ENCODE assay signal across 8 cellular contexts in genomic region chr15:40906101-40906946, GRCh38. TPM values are rescaled to one million over a fixed set of nuclear protein-coding genes. Genes with fewer than 3 reads are reported as not detected.
DNase-seq lines count a peak whose midpoint lies in the region; ATAC-seq and TF ChIP-seq lines count a peak whose summit lies in the region.

No MANE protein-coding gene starts in this region.

- peaks cover 9% of the 10 kb centered on the region for H3K36me3 Mint-ChIP-seq in activated CD8-positive, alpha-beta T cell treated with anti-CD3 and anti-CD28 coated beads for 36 hours (ENCODE audit: low read depth)

- DNase-seq in AG09309 (ENCODE audit: low read depth): peak; percentile 89
- peak; percentile 97 for DNase-seq in NCI-H69 (lab: John Stamatoyannopoulos, UW)
- peak; percentile 89 for DNase-seq in activated CD8-positive, alpha-beta T cell treated with anti-CD3 and anti-CD28 coated beads for 36 hours
- peak; percentile 63 for DNase-seq in effector CD4-positive, alpha-beta T cell
- peak; percentile 77 for DNase-seq in medulla oblongata (ENCODE audit: extremely low spot score)
- peak; percentile 63 to 83 (median 72) for DNase-seq in stimulated activated CD4-positive, alpha-beta T cell treated with anti-CD3 and anti-CD28 coated beads, TNF-alpha, amount 100 ng/mL, for 48 hours (ENCODE audit: low read depth in 3 of 3)

- POLR2A ChIA-PET in activated CD8-positive, alpha-beta T cell treated with anti-CD3 and anti-CD28 coated beads for 36 hours (lab: Charles Lee): interaction anchor here (0.8 to 2.9 kb wide), 8 partner anchors 12 to 279 kb away, joined by 3 to 11 read pairs (median 3); partner anchors contain the start of gene VPS18

- H3K4me3 ChIP-seq in AG09309 (ENCODE audit: control insufficient read depth, low read depth, low read length): peak overlapping the region; percentile 42

- peak; percentile 71 for TF ChIP-seq CTCF in AG09309 (IDR thresholded peaks at IDR 0.05; ENCODE audit: control insufficient read depth, insufficient read depth, low read depth, low read length, missing control alignments)
- TF ChIP-seq CTCF in activated CD8-positive, alpha-beta T cell treated with anti-CD3 and anti-CD28 coated beads for 36 hours (IDR thresholded peaks at IDR 0.05): peak; percentile 91

- intact Hi-C loops in activated CD8-positive, alpha-beta T cell treated with anti-CD3 and anti-CD28 coated beads for 36 hours (cut with micrococcal nuclease): loop anchor here (10.0 kb wide), 2 partner anchors 48 to 118 kb away; partner anchors contain the start of gene CHAC1

- H3K9me3 Mint-ChIP-seq in activated CD8-positive, alpha-beta T cell treated with anti-CD3 and anti-CD28 coated beads for 36 hours: no peaks in the 10 kb centered on the region

- H3K4me1 Mint-ChIP-seq in activated CD8-positive, alpha-beta T cell treated with anti-CD3 and anti-CD28 coated beads for 36 hours (ENCODE audit: low read depth): peaks cover 23% of the 10 kb centered on the region

- TF ChIP-seq POLR2A in GM19193 (IDR thresholded peaks at IDR 0.05; ENCODE audit: extremely low read depth, insufficient read depth, insufficient read length): peak; percentile 42

- H3K27ac Mint-ChIP-seq in activated CD8-positive, alpha-beta T cell treated with anti-CD3 and anti-CD28 coated beads for 36 hours: peak overlapping the region; percentile 85

- H3K4me3 Mint-ChIP-seq in activated CD8-positive, alpha-beta T cell treated with anti-CD3 and anti-CD28 coated beads for 36 hours: peak overlapping the region; percentile 74

- CTCF ChIA-PET in activated CD8-positive, alpha-beta T cell treated with anti-CD3 and anti-CD28 coated beads for 36 hours (lab: Charles Lee): interaction anchor here (0.6 to 9.4 kb wide), 34 partner anchors 10 to 340 kb away, joined by 3 to 133 read pairs (median 4); partner anchors contain the start of genes CHAC1, DLL4, DNAJC17 and RHOV

- no peaks in the 10 kb centered on the region for H3K27me3 Mint-ChIP-seq in activated CD8-positive, alpha-beta T cell treated with anti-CD3 and anti-CD28 coated beads for 36 hours

- peak; percentile 62 for ATAC-seq in HG03442 (IDR thresholded peaks at IDR 0.05; ENCODE audit: unreplicated experiment)
- peak; percentile 79 for ATAC-seq in activated CD8-positive, alpha-beta T cell treated with anti-CD3 and anti-CD28 coated beads for 36 hours

RNA-seq across cellular contexts. Expression of gene VPS18, which starts 12.1 kb away (rescaled TPM):
- total RNA-seq in activated CD8-positive, alpha-beta T cell treated with anti-CD3 and anti-CD28 coated beads for 36 hours: 1 to 10 TPM; 6.1 TPM

RNA-seq across cellular contexts. Expression of gene DLL4, which starts 22.8 kb away (rescaled TPM):
- not detected for total RNA-seq in activated CD8-positive, alpha-beta T cell treated with anti-CD3 and anti-CD28 coated beads for 36 hours

RNA-seq across cellular contexts. Expression of gene RHOV, which starts 32.3 kb away (rescaled TPM):
- total RNA-seq in activated CD8-positive, alpha-beta T cell treated with anti-CD3 and anti-CD28 coated beads for 36 hours: under 1 TPM; 0.40 to 0.41 TPM

RNA-seq across cellular contexts. Expression of gene CHAC1, which starts 46.9 kb away (rescaled TPM):
- 10 to 100 TPM; 21.9 to 22.6 TPM for total RNA-seq in activated CD8-positive, alpha-beta T cell treated with anti-CD3 and anti-CD28 coated beads for 36 hours

Comparison
In these comparisons a context has a peak if more than half of its experiments do, and no peak if none do; other contexts are left out.
1. Peak in every context shown above with its lines: DNase-seq, ATAC-seq and H3K4me3 ChIP-seq.